13 cellular contexts compared by ENCODE assay signal in the genomic region with DNA sequence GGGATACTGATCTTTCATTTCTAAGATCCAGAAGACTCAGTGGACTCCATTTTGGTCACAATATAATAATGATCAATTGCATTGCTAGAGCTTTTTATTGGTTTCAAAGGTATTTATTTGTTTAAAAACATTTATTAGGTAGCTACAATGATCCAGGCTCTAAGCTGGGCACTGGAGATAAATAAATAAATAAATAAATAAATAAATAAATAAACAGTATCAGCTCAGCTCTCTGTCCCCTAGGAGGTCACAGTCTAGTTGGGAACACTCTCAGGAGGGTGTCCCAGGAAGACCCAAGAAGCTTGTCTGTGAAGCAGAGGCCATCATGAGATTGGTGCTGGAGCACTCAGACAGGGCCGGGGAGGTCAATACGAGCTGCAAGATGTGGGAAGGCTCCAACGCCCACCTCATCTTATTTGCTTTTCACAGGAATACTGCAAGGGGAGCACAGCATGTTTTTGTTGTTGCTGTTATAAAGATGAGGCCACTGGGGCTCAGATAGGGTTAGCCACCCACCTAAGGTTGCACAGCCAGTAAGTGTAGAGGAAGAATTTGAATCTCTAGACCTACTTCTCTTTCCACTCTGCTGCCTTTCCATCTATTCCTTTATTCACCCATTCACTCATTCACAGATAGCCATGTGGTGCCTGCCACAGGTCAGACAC. TPM values are rescaled to one million over a fixed set of nuclear protein-coding genes. Genes with fewer than 3 reads are reported as not detected.
DNase-seq lines count a peak whose midpoint lies in the region; ATAC-seq and TF ChIP-seq lines count a peak whose summit lies in the region.
"Had no signal": no experiment of that assay in that cellular context is flagged by ENCODE, and none has a peak within 500 bp of the region (broad histone marks: within the 10 kb centered on the region; RNA-seq: fewer than 3 reads in every experiment).

No MANE protein-coding gene starts in this region.

- peak overlapping the region; percentile 98 for H3K27ac Mint-ChIP-seq in activated CD8-positive, alpha-beta T cell treated with anti-CD3 and anti-CD28 coated beads, Interleukin-2, amount 10 ng/mL, durations not matched to agents 7 days and 5 days
- H3K27ac Mint-ChIP-seq in naive thymus-derived CD8-positive, alpha-beta T cell: peak overlapping the region in 7 of 10 donors; percentile 6 to 96 (median 82)
- no peak overlapping the region for H3K27ac Mint-ChIP-seq in endodermal cell
- no peak overlapping the region for H3K27ac Mint-ChIP-seq in glutamatergic neuron (ENCODE audit: unreplicated experiment)

- H3K4me2 ChIP-seq in BLaER1: peak overlapping the region; percentile 91
- H3K4me2 ChIP-seq in DOHH2 (ENCODE audit: low read length): peak overlapping the region; percentile 97

- ATAC-seq in activated CD8-positive, alpha-beta T cell treated with anti-CD3 and anti-CD28 coated beads, Interleukin-2, amount 10 ng/mL, durations not matched to agents 7 days and 5 days: no peak
- no peak for ATAC-seq in naive thymus-derived CD8-positive, alpha-beta T cell
- ATAC-seq in HG03354 (IDR thresholded peaks at IDR 0.05; ENCODE audit: poor library complexity, severe bottlenecking, unreplicated experiment): no peak

- no peaks in the 10 kb centered on the region for H3K9me2 ChIP-seq in DOHH2 (replicated peaks; ENCODE audit: control insufficient read depth, low read length)

- WGBS in endodermal cell (ENCODE audit: insufficient coverage in 1 of 2, insufficient read length in 1 of 2), 2 experiments: 82 to 93% methylated on average over 2 to 3 of the region's 3 CpGs

- peaks cover 17% of the 10 kb centered on the region for H3K36me3 Mint-ChIP-seq in activated CD8-positive, alpha-beta T cell treated with anti-CD3 and anti-CD28 coated beads, Interleukin-2, amount 10 ng/mL, durations not matched to agents 7 days and 5 days (ENCODE audit: low read depth)
- H3K36me3 Mint-ChIP-seq in naive thymus-derived CD8-positive, alpha-beta T cell: no peaks in the 10 kb centered on the region
- H3K36me3 Mint-ChIP-seq in endodermal cell (ENCODE audit: low read depth) (no peaks in the 10 kb centered on the region), glutamatergic neuron (ENCODE audit: unreplicated experiment) (no peaks in the 10 kb centered on the region)

- no peaks in the 10 kb centered on the region for H4K20me1 ChIP-seq in BLaER1
- H4K20me1 ChIP-seq in DOHH2 (ENCODE audit: control insufficient read depth, insufficient read depth, low read depth, low read length): no peaks in the 10 kb centered on the region

- H3K9ac ChIP-seq in BLaER1: no peak overlapping the region
- no peak overlapping the region for H3K9ac ChIP-seq in endodermal cell (ENCODE audit: extremely low read depth, low read length, poor library complexity, severe bottlenecking)

- no peaks in the 10 kb centered on the region for H3K36me3 ChIP-seq in BLaER1
- H3K36me3 ChIP-seq in DOHH2 (ENCODE audit: control insufficient read depth, low read length): peaks cover 3% of the 10 kb centered on the region; the same call in 1 of the 2 replicates
- no peaks in the 10 kb centered on the region for H3K36me3 ChIP-seq in endodermal cell (ENCODE audit: control insufficient read depth, insufficient read depth, low read length)

- H3K27ac ChIP-seq in BLaER1: peak overlapping the region; percentile 88
- H3K27ac ChIP-seq in DOHH2 (ENCODE audit: low read depth, low read length): peak overlapping the region; percentile 98
- no peak overlapping the region for H3K27ac ChIP-seq in endodermal cell (ENCODE audit: low read depth, low read length)
- H3K27ac ChIP-seq: VCaP had no signal

- peaks cover 38% of the 10 kb centered on the region for H3F3A ChIP-seq in DOHH2 (ENCODE audit: control insufficient read depth, insufficient read depth)

- no peak overlapping the region for H3K4me3 Mint-ChIP-seq in activated CD8-positive, alpha-beta T cell treated with anti-CD3 and anti-CD28 coated beads, Interleukin-2, amount 10 ng/mL, durations not matched to agents 7 days and 5 days
- peak overlapping the region in 4 of 10 donors; percentile 43 to 83 (median 60) for H3K4me3 Mint-ChIP-seq in naive thymus-derived CD8-positive, alpha-beta T cell
- H3K4me3 Mint-ChIP-seq in endodermal cell (no peak overlapping the region), glutamatergic neuron (ENCODE audit: unreplicated experiment) (no peak overlapping the region)

- no peaks in the 10 kb centered on the region for H3K27me3 ChIP-seq in BLaER1
- H3K27me3 ChIP-seq in DOHH2 (ENCODE audit: control insufficient read depth, low read length): no peaks in the 10 kb centered on the region
- H3K27me3 ChIP-seq in endodermal cell (ENCODE audit: control insufficient read depth, insufficient read depth, low read length, poor library complexity, severe bottlenecking): no peaks in the 10 kb centered on the region

- H3K79me2 ChIP-seq in DOHH2 (ENCODE audit: control insufficient read depth, low read length): 0 out of 2 replicates have a peak, but pooled peaks cover 6% of the 10 kb centered on the region

- POLR2A ChIA-PET in activated CD8-positive, alpha-beta T cell treated with anti-CD3 and anti-CD28 coated beads, Interleukin-2, amount 10 ng/mL, durations not matched to agents 7 days and 5 days (lab: Charles Lee): interaction anchor here (0.7 to 11.2 kb wide), 8 partner anchors 13 to 754 kb away, joined by 3 to 303 read pairs (median 4); partner anchors contain the start of genes ASB2 and UBR7
- POLR2A ChIA-PET in naive thymus-derived CD8-positive, alpha-beta T cell (lab: Charles Lee): interaction anchor here (1.7 to 2.4 kb wide), 3 partner anchors 10 to 21 kb away, joined by 4 to 12 read pairs (median 10); no protein-coding TSS in a partner anchor

- TF ChIP-seq CTCF in DOHH2 (IDR thresholded peaks at IDR 0.05; ENCODE audit: low read depth, low read length, poor library complexity, severe bottlenecking) (no peak), endodermal cell (conservative IDR thresholded peaks at IDR 0.05) (no peak), glutamatergic neuron (IDR thresholded peaks at IDR 0.05; ENCODE audit: partially characterized antibody, unreplicated experiment) (no peak)

- no peak overlapping the region for H3K4me3 ChIP-seq in BLaER1
- H3K4me3 ChIP-seq in DOHH2 (ENCODE audit: low read length): peak overlapping the region; percentile 36
- no peak overlapping the region for H3K4me3 ChIP-seq in endodermal cell (ENCODE audit: low read length)

- H3K9me3 Mint-ChIP-seq in activated CD8-positive, alpha-beta T cell treated with anti-CD3 and anti-CD28 coated beads, Interleukin-2, amount 10 ng/mL, durations not matched to agents 7 days and 5 days (ENCODE audit: insufficient read depth): peaks cover 5% of the 10 kb centered on the region
- peaks cover 0 to 6% (median 0%) of the 10 kb centered on the region in 9 donors for H3K9me3 Mint-ChIP-seq in naive thymus-derived CD8-positive, alpha-beta T cell
- H3K9me3 Mint-ChIP-seq in endodermal cell (no peaks in the 10 kb centered on the region), glutamatergic neuron (ENCODE audit: unreplicated experiment) (peaks cover 18% of the 10 kb centered on the region)

- H3K9me3 ChIP-seq in BLaER1 (no peaks in the 10 kb centered on the region), DOHH2 (ENCODE audit: control insufficient read depth, insufficient read depth, low read length) (no peaks in the 10 kb centered on the region), endodermal cell (ENCODE audit: control insufficient read depth, low read length) (no peaks in the 10 kb centered on the region)

- H3K4me1 ChIP-seq in BLaER1 (peaks cover 100% of the 10 kb centered on the region), DOHH2 (ENCODE audit: control insufficient read depth, low read length) (peaks cover 99% of the 10 kb centered on the region), endodermal cell (ENCODE audit: control insufficient read depth, insufficient read depth, low read length) (no peaks in the 10 kb centered on the region)

- H3K27me3 Mint-ChIP-seq in activated CD8-positive, alpha-beta T cell treated with anti-CD3 and anti-CD28 coated beads, Interleukin-2, amount 10 ng/mL, durations not matched to agents 7 days and 5 days (ENCODE audit: low read depth): no peaks in the 10 kb centered on the region
- H3K27me3 Mint-ChIP-seq in naive thymus-derived CD8-positive, alpha-beta T cell: no peaks in the 10 kb centered on the region
- H3K27me3 Mint-ChIP-seq in endodermal cell (ENCODE audit: insufficient read depth) (peaks cover 4% of the 10 kb centered on the region), glutamatergic neuron (ENCODE audit: unreplicated experiment) (peaks cover 18% of the 10 kb centered on the region)

- peaks cover 97% of the 10 kb centered on the region for H3K4me1 Mint-ChIP-seq in activated CD8-positive, alpha-beta T cell treated with anti-CD3 and anti-CD28 coated beads, Interleukin-2, amount 10 ng/mL, durations not matched to agents 7 days and 5 days (ENCODE audit: low read depth)
- peaks cover 51 to 95% (median 76%) of the 10 kb centered on the region in 4 donors for H3K4me1 Mint-ChIP-seq in naive thymus-derived CD8-positive, alpha-beta T cell
- H3K4me1 Mint-ChIP-seq in endodermal cell (peaks cover 8% of the 10 kb centered on the region), glutamatergic neuron (ENCODE audit: low read depth, unreplicated experiment) (peaks cover 40% of the 10 kb centered on the region)

- CTCF ChIA-PET in activated CD8-positive, alpha-beta T cell treated with anti-CD3 and anti-CD28 coated beads, Interleukin-2, amount 10 ng/mL, durations not matched to agents 7 days and 5 days (lab: Charles Lee): interaction anchor here (1.1 to 19.2 kb wide), 4 partner anchors 11 to 40 kb away, joined by 3 to 376 read pairs (median 34); no protein-coding TSS in a partner anchor

- no peak for DNase-seq in activated CD8-positive, alpha-beta T cell treated with anti-CD3 and anti-CD28 coated beads, Interleukin-2, amount 10 ng/mL, durations not matched to agents 7 days and 5 days
- no peak for DNase-seq in naive thymus-derived CD8-positive, alpha-beta T cell
- no peak for DNase-seq in A172 (ENCODE audit: low spot score)
- no peak for DNase-seq in endodermal cell
- DNase-seq in glutamatergic neuron: no peak
- DNase-seq: NCI-H1930, NCI-H774 had no signal

RNA-seq across cellular contexts. Expression of gene ASB2, which starts 15.5 kb away (rescaled TPM):
- 10 to 100 TPM; 15.8 to 17.0 TPM for total RNA-seq in activated CD8-positive, alpha-beta T cell treated with anti-CD3 and anti-CD28 coated beads, Interleukin-2, amount 10 ng/mL, durations not matched to agents 7 days and 5 days
- 1 to 10 TPM; 1.5 to 1.8 TPM for total RNA-seq in naive thymus-derived CD8-positive, alpha-beta T cell
- polyA plus RNA-seq in naive thymus-derived CD8-positive, alpha-beta T cell: 1 to 10 TPM in 1 of 3 donors, not detected in 2; 2.0 TPM
- total RNA-seq in A172 (2014; rRNA removed; shearing (Covaris generic)): not detected in 2 replicates
- total RNA-seq in endodermal cell (under 1 TPM in 1 of 2 donors, not detected in 1; 0.11 TPM), glutamatergic neuron (ENCODE audit: unreplicated experiment) (16.6 TPM)
- polyA plus RNA-seq in endodermal cell (2013, experiment 1 of 2): 0.75 TPM
- 0.58 TPM for polyA plus RNA-seq in endodermal cell (2013, experiment 2 of 2)

RNA-seq across cellular contexts. Expression of gene FAM181A, which starts 33.8 kb away (rescaled TPM):
- total RNA-seq in activated CD8-positive, alpha-beta T cell treated with anti-CD3 and anti-CD28 coated beads, Interleukin-2, amount 10 ng/mL, durations not matched to agents 7 days and 5 days: not detected
- not detected for total RNA-seq in naive thymus-derived CD8-positive, alpha-beta T cell
- not detected for polyA plus RNA-seq in naive thymus-derived CD8-positive, alpha-beta T cell
- total RNA-seq in A172 (2014; rRNA removed; shearing (Covaris generic)): not detected in 2 replicates
- not detected for total RNA-seq in endodermal cell
- 13.0 TPM for polyA plus RNA-seq in endodermal cell (2013, experiment 1 of 2)
- 11.0 TPM for polyA plus RNA-seq in endodermal cell (2013, experiment 2 of 2)
- not detected for total RNA-seq in glutamatergic neuron (ENCODE audit: unreplicated experiment)
- total RNA-seq: fibroblast of villous mesenchyme, posterior vena cava had no signal

RNA-seq across cellular contexts. Expression of gene CCDC197, which starts 36.2 kb away (rescaled TPM):
- not detected for total RNA-seq in activated CD8-positive, alpha-beta T cell treated with anti-CD3 and anti-CD28 coated beads, Interleukin-2, amount 10 ng/mL, durations not matched to agents 7 days and 5 days
- total RNA-seq in naive thymus-derived CD8-positive, alpha-beta T cell: not detected
- polyA plus RNA-seq in naive thymus-derived CD8-positive, alpha-beta T cell: not detected
- total RNA-seq in A172 (2014; rRNA removed; shearing (Covaris generic)): not detected in 2 replicates
- total RNA-seq in endodermal cell (not detected), glutamatergic neuron (ENCODE audit: unreplicated experiment) (not detected)
- polyA plus RNA-seq in endodermal cell (2013, experiment 1 of 2): not detected
- not detected for polyA plus RNA-seq in endodermal cell (2013, experiment 2 of 2)
- total RNA-seq: fibroblast of villous mesenchyme, posterior vena cava had no signal

Comparison
In these comparisons a context has a peak if more than half of its experiments do, and no peak if none do; other contexts are left out.
1. H3K27ac Mint-ChIP-seq: peak in activated CD8-positive, alpha-beta T cell treated with anti-CD3 and anti-CD28 coated beads, Interleukin-2, amount 10 ng/mL, durations not matched to agents 7 days and 5 days (single experiment) and naive thymus-derived CD8-positive, alpha-beta T cell (7 of 10); none in endodermal cell (single experiment) and glutamatergic neuron (single experiment).